Comparison of ENCODE assay signal across 8 cellular contexts in genomic region chr1:182604128-182604834, GRCh38. TPM values are rescaled to one million over a fixed set of nuclear protein-coding genes. Genes with fewer than 3 reads are reported as not detected.
DNase-seq lines count a peak whose midpoint lies in the region; ATAC-seq lines count a peak whose summit lies in the region.

Gene RGS16, minus strand, starts transcription at chr1:182604389. Its CDS starts 130 bp downstream, at chr1:182604259.

- peak within 1 kb of the TSS; percentile 10 for H3K4me3 ChIP-seq in right cardiac atrium (ENCODE audit: low read length)

- H3K27me3 ChIP-seq in right cardiac atrium (ENCODE audit: control insufficient read depth, insufficient read depth), result no peaks in the 10 kb centered on the region

- peaks cover 3% of the 10 kb centered on the region for H3K4me1 ChIP-seq in right cardiac atrium (ENCODE audit: control insufficient read depth, insufficient read depth, low read length)

- H3K9me3 ChIP-seq in right cardiac atrium (ENCODE audit: control insufficient read depth, low read length), result no peaks in the 10 kb centered on the region

- WGBS in right cardiac atrium, result 2% methylated on average over 44 of the region's 44 CpGs

- intact Hi-C loops in right cardiac atrium (cut with DNase I), result no loop called here

- H3K27ac ChIP-seq in right cardiac atrium (ENCODE audit: low read length), result no peak within 1 kb of the TSS

- DNase-seq in NCI-H187 (lab: John Stamatoyannopoulos, UW) (peak; percentile 98 to 99), T-helper 2 cell (peak; percentile 78 to 94 (median 89)), amygdala (lab: John Stamatoyannopoulos, UW) (peak in 55 of 56 donors; percentile 29 to 93 (median 82)), right cardiac atrium (peak; percentile 95 to 98 (median 98)), renal cortical epithelial cell (ENCODE audit: low read depth) (peak; percentile 53), H4 (ENCODE audit: low spot score) (no peak)

- peak; percentile 88 for ATAC-seq in GM18502 (IDR thresholded peaks at IDR 0.05; ENCODE audit: poor library complexity, unreplicated experiment)
- peak; percentile 93 for ATAC-seq in HG02885 (IDR thresholded peaks at IDR 0.05; ENCODE audit: poor library complexity, unreplicated experiment)
- ATAC-seq in right cardiac atrium, result peak; percentile 98 to 99

RNA-seq across cellular contexts. Expression of gene RGS16, which starts in this region (rescaled TPM):
- total RNA-seq in right cardiac atrium, result 1 to 10 TPM in 1 of 4 donors, under 1 TPM in 3; 0.47 to 1.3 (median 0.72) TPM
- polyA plus RNA-seq in right cardiac atrium, result 2.1 TPM
- total RNA-seq in renal cortical epithelial cell, result under 0.01 TPM in 1 of 2 replicates, not detected in the other
- total RNA-seq in H4 (2014; rRNA removed; shearing (Covaris generic)), result 0.04 TPM in 1 of 2 replicates, not detected in the other

Comparison
In these comparisons a context has a peak if more than half of its experiments do, and no peak if none do; other contexts are left out.
1. Peak in DNase-seq in renal cortical epithelial cell; RNA of the gene not detected or under 1 TPM.